8 cellular contexts compared by ENCODE assay signal in the genomic region with DNA sequence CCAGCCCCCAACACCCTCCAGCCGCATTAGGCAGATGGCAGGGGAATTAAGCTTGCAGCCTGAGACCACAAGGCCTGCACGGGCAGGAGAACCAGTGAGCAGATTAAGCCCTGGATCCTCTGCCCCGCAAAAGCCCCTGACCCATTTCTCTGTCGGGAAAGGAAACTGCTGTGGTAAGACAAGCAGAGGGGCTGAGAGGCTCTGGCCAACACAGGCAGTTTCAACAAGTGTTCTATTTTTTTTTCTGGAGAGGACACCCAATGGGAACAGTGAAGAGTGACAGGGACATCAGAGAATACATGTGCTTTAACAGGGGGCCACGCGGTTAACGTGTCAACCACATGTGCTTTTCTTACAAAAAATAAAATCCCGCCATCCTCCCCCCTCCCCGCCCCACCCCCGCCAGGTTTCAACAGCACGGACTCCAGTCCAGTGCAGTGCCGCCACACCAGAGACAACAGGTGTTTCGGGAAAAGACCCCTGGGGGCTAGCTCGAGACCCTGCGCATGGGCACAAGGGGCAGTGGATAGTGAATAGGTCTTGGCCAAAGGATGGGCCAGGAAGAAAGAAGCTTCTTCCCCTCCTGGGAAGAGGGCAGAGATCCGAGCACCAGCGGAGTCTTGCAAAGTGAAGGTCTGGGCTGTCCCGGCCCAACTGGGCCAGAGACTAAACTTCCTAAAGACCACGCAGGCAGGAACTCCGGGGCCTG. TPM values are rescaled to one million over a fixed set of nuclear protein-coding genes. Genes with fewer than 3 reads are reported as not detected.
DNase-seq lines count a peak whose midpoint lies in the region; ATAC-seq and TF ChIP-seq lines count a peak whose summit lies in the region.

No MANE protein-coding gene starts in this region.

- H2AFZ ChIP-seq in fibroblast of lung (ENCODE audit: low read length) (peak overlapping the region; percentile 80), neural progenitor cell (replicated peaks) (peak overlapping the region; percentile 92)

- H3K9me3 Mint-ChIP-seq in neural progenitor cell = no peaks in the 10 kb centered on the region

- TF ChIP-seq POLR2A in vagina (IDR thresholded peaks at IDR 0.05) = no peak

- H3K27me3 ChIP-seq in MG63 (no peaks in the 10 kb centered on the region), fibroblast of lung (ENCODE audit: control insufficient read depth, insufficient read depth, low read length) (no peaks in the 10 kb centered on the region), neural progenitor cell (peaks cover 11% of the 10 kb centered on the region), vagina (no peaks in the 10 kb centered on the region)

- H3K36me3 ChIP-seq in MG63 (no peaks in the 10 kb centered on the region), fibroblast of lung (ENCODE audit: control insufficient read depth, insufficient read depth, low read length) (no peaks in the 10 kb centered on the region), neural progenitor cell (no peaks in the 10 kb centered on the region), vagina (no peaks in the 10 kb centered on the region)

- peak overlapping the region; percentile 85 for H3K9ac ChIP-seq in fibroblast of lung (ENCODE audit: insufficient read depth, low read length)
- H3K9ac ChIP-seq in neural progenitor cell = peak overlapping the region; percentile 5

- intact Hi-C loops in vagina (cut with DNase I) = no loop called here

- H4K20me1 ChIP-seq in fibroblast of lung (ENCODE audit: control insufficient read depth, extremely low read depth, insufficient read depth, low read length) = no peaks in the 10 kb centered on the region
- peaks cover 39% of the 10 kb centered on the region for H4K20me1 ChIP-seq in neural progenitor cell (ENCODE audit: low read depth)

- peaks cover 4% of the 10 kb centered on the region for H3K27me3 Mint-ChIP-seq in neural progenitor cell (ENCODE audit: insufficient read depth, low read depth)

- H3K4me2 ChIP-seq in fibroblast of lung (ENCODE audit: extremely low read depth, insufficient read depth, low read length) (peak overlapping the region; percentile 95), neural progenitor cell (peak overlapping the region; percentile 87)

- peak overlapping the region; percentile 86 for H3K27ac ChIP-seq in fibroblast of lung (ENCODE audit: insufficient read depth, low read length)
- no peak overlapping the region for H3K27ac ChIP-seq in neural progenitor cell
- peak overlapping the region; percentile 97 for H3K27ac ChIP-seq in vagina

- peak; percentile 28 for ATAC-seq in GM21515 (IDR thresholded peaks at IDR 0.05; ENCODE audit: unreplicated experiment)
- no peak for ATAC-seq in GM19328 (IDR thresholded peaks at IDR 0.05; ENCODE audit: unreplicated experiment)

- TF ChIP-seq CTCF in fibroblast of lung (conservative IDR thresholded peaks at IDR 0.05 in 1 of 2, IDR thresholded peaks at IDR 0.05 in 1 of 2; ENCODE audit: low read depth in 1 of 2, low read length in 2 of 2) (no peak), neural progenitor cell (IDR thresholded peaks at IDR 0.05) (no peak), vagina (IDR thresholded peaks at IDR 0.05) (no peak)

- H3K27ac Mint-ChIP-seq in neural progenitor cell = no peak overlapping the region

- no peaks in the 10 kb centered on the region for H3F3A ChIP-seq in neural progenitor cell (ENCODE audit: low read depth)

- H3K9me3 ChIP-seq in MG63 (no peaks in the 10 kb centered on the region), fibroblast of lung (ENCODE audit: control insufficient read depth, insufficient read depth, low read depth, low read length) (no peaks in the 10 kb centered on the region), neural progenitor cell (ENCODE audit: low read depth) (no peaks in the 10 kb centered on the region), vagina (no peaks in the 10 kb centered on the region)

- peak overlapping the region; percentile 90 for H3K4me3 Mint-ChIP-seq in neural progenitor cell

- peaks cover 7% of the 10 kb centered on the region for H3K4me1 ChIP-seq in fibroblast of lung (ENCODE audit: control insufficient read depth, extremely low read depth, insufficient read depth, low read length)
- H3K4me1 ChIP-seq in neural progenitor cell = peaks cover 11% of the 10 kb centered on the region
- peaks cover 47% of the 10 kb centered on the region for H3K4me1 ChIP-seq in vagina

- peaks cover 4% of the 10 kb centered on the region for H3K4me1 Mint-ChIP-seq in neural progenitor cell

- H3K4me3 ChIP-seq in MG63 = peak overlapping the region; percentile 73
- H3K4me3 ChIP-seq in fibroblast of lung (replicated peaks in 1 of 4; ENCODE audit: control extremely low read depth in 1 of 4, insufficient read depth in 1 of 4, low read depth in 3 of 4, low read length in 4 of 4) = peak overlapping the region; percentile 82 to 96 (median 88)
- H3K4me3 ChIP-seq in neural progenitor cell = peak overlapping the region; percentile 66
- peak overlapping the region; percentile 69 to 94 for H3K4me3 ChIP-seq in vagina

- peaks cover 17% of the 10 kb centered on the region for H3K79me2 ChIP-seq in fibroblast of lung (ENCODE audit: control insufficient read depth, insufficient read depth, low read length)
- peaks cover 26% of the 10 kb centered on the region for H3K79me2 ChIP-seq in neural progenitor cell (ENCODE audit: low read depth)

- DNase-seq in COR-L47 (lab: John Stamatoyannopoulos, UW) (peak; percentile 9), MG63 (no peak), fibroblast of lung (ENCODE audit: low read depth in 2 of 2) (no peak), neural progenitor cell (ENCODE audit: low spot score) (peak; percentile 55), vagina (ENCODE audit: extremely low spot score in 2 of 2) (no peak)
- DNase-seq in activated CD8-positive, alpha-beta memory T cell treated with anti-CD3 and anti-CD28 coated beads, Interleukin-2, amount 50 U/mL, for 4 hours = peak; percentile 58

- no peaks in the 10 kb centered on the region for H3K36me3 Mint-ChIP-seq in neural progenitor cell

RNA-seq across cellular contexts. Expression of gene FYCO1, which starts 0.8 kb away (rescaled TPM):
- total RNA-seq in MG63 (2014; rRNA removed; shearing (Covaris generic); ENCODE audit: low replicate concordance) = 10.5 and 12.6 TPM in 2 replicates
- total RNA-seq in fibroblast of lung (48.0 and 82.2 TPM in 2 replicates), neural progenitor cell (ENCODE audit: low replicate concordance) (6.8 and 11.4 TPM in 2 replicates), vagina (45.7 TPM)
- polyA plus RNA-seq in fibroblast of lung = 19.2 and 24.8 TPM in 2 replicates
- polyA plus RNA-seq in fibroblast of lung (2012) = 27.1 and 28.8 TPM in 2 replicates
- 83.9 and 114 TPM in 2 replicates for polyA minus RNA-seq in fibroblast of lung (ENCODE audit: low replicate concordance)

RNA-seq across cellular contexts. Expression of gene XCR1, which starts 32.5 kb away (rescaled TPM):
- total RNA-seq in MG63 (2014; rRNA removed; shearing (Covaris generic); ENCODE audit: low replicate concordance) = not detected in 2 replicates
- under 0.01 TPM in 1 of 2 replicates, not detected in the other for total RNA-seq in fibroblast of lung
- polyA plus RNA-seq in fibroblast of lung = 0.01 and 0.02 TPM in 2 replicates
- not detected in 2 replicates for polyA plus RNA-seq in fibroblast of lung (2012)
- not detected in 2 replicates for polyA minus RNA-seq in fibroblast of lung (ENCODE audit: low replicate concordance)
- total RNA-seq in neural progenitor cell (ENCODE audit: low replicate concordance) = not detected in 2 replicates
- total RNA-seq in vagina = not detected

RNA-seq across cellular contexts. Expression of gene CXCR6, which starts 51.6 kb away (rescaled TPM):
- not detected in 2 replicates for total RNA-seq in MG63 (2014; rRNA removed; shearing (Covaris generic); ENCODE audit: low replicate concordance)
- total RNA-seq in fibroblast of lung = not detected in 2 replicates
- polyA plus RNA-seq in fibroblast of lung = 0.02 TPM in 1 of 2 replicates, not detected in the other
- 0.05 and 0.15 TPM in 2 replicates for polyA plus RNA-seq in fibroblast of lung (2012)
- not detected in 2 replicates for polyA minus RNA-seq in fibroblast of lung (ENCODE audit: low replicate concordance)
- total RNA-seq in neural progenitor cell (ENCODE audit: low replicate concordance) = not detected in 2 replicates
- 9.6 TPM for total RNA-seq in vagina

Comparison
In these comparisons a context has a peak if more than half of its experiments do, and no peak if none do; other contexts are left out.
1. DNase-seq: peak in COR-L47 (single experiment), activated CD8-positive, alpha-beta memory T cell treated with anti-CD3 and anti-CD28 coated beads, Interleukin-2, amount 50 U/mL, for 4 hours (single experiment) and neural progenitor cell (single experiment); none in MG63 (single experiment), fibroblast of lung (0 of 2) and vagina (0 of 2).
2. RNA of gene CXCR6, which starts 51.6 kb away (total RNA-seq): 9.6 TPM in vagina (single experiment); not detected in MG63, not detected in fibroblast of lung and not detected in neural progenitor cell; every median in the first group is over 10 times any median in the second.
3. Peak in every context shown above with its lines, with median percentiles within 50 percentile points of each other: H3K4me3 ChIP-seq.